1 cellular context compared by ENCODE assay signal in the genomic region with DNA sequence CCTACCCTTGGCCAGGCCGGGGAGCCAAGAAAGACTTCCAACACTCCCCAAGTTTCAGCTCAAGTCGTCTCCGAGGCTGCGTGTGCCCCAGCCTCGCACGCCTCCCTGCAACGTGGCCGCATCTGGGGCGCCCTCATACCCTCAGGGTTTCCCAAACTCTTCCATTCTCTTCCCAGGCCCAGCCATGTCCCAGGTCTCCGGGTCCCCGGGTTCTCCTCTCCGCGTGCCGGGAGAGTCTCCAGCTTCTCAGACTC.
A peak's percentile ranks its signal among the peaks of the same experiment; 100 is the strongest.
TF ChIP-seq lines count a peak whose summit lies in the region.

No MANE protein-coding gene starts in this region.

TF ChIP-seq in K562, 482 proteins besides CTCF, POLR2A, EP300 and RAD21 (continued from another document and continues in another):
- TF ChIP-seq, protein P1, sequence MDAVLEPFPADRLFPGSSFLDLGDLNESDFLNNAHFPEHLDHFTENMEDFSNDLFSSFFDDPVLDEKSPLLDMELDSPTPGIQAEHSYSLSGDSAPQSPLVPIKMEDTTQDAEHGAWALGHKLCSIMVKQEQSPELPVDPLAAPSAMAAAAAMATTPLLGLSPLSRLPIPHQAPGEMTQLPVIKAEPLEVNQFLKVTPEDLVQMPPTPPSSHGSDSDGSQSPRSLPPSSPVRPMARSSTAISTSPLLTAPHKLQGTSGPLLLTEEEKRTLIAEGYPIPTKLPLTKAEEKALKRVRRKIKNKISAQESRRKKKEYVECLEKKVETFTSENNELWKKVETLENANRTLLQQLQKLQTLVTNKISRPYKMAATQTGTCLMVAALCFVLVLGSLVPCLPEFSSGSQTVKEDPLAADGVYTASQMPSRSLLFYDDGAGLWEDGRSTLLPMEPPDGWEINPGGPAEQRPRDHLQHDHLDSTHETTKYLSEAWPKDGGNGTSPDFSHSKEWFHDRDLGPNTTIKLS (IDR thresholded peaks at IDR 0.05; ENCODE audit: borderline replicate concordance, low read depth) = peak; percentile 69; the same call in 1 of the 2 replicates
- TF ChIP-seq, protein P2, sequence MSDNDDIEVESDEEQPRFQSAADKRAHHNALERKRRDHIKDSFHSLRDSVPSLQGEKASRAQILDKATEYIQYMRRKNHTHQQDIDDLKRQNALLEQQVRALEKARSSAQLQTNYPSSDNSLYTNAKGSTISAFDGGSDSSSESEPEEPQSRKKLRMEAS (CRISPR knock-in tag; IDR thresholded peaks at IDR 0.05) = peak; percentile 56
- no peak for TF ChIP-seq HNRNPUL1 (IDR thresholded peaks at IDR 0.05; ENCODE audit: low read length)
- TF ChIP-seq ESRRA (IDR thresholded peaks at IDR 0.05; ENCODE audit: borderline replicate concordance, low read depth) = no peak
- TF ChIP-seq, protein P3, sequence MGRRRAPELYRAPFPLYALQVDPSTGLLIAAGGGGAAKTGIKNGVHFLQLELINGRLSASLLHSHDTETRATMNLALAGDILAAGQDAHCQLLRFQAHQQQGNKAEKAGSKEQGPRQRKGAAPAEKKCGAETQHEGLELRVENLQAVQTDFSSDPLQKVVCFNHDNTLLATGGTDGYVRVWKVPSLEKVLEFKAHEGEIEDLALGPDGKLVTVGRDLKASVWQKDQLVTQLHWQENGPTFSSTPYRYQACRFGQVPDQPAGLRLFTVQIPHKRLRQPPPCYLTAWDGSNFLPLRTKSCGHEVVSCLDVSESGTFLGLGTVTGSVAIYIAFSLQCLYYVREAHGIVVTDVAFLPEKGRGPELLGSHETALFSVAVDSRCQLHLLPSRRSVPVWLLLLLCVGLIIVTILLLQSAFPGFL (CRISPR knock-in tag; IDR thresholded peaks at IDR 0.05) = no peak
- no peak for TF ChIP-seq ZNF175 (CRISPR knock-in tag; IDR thresholded peaks at IDR 0.05; ENCODE audit: low read depth)
- TF ChIP-seq CHD1 (IDR thresholded peaks at IDR 0.05; ENCODE audit: low read length) = peak; percentile 12
- TF ChIP-seq MYC (IDR thresholded peaks at IDR 0.05; ENCODE audit: low read depth, low read length) = peak; percentile 67; the same call in 1 of the 2 replicates
- TF ChIP-seq MYC (CRISPR knock-in tag; IDR thresholded peaks at IDR 0.05; ENCODE audit: borderline replicate concordance, low read depth) = no peak
- peak; percentile 50; the same call in 1 of the 2 replicates for TF ChIP-seq FOXJ2 (tag; IDR thresholded peaks at IDR 0.05)
- TF ChIP-seq, protein P4, sequence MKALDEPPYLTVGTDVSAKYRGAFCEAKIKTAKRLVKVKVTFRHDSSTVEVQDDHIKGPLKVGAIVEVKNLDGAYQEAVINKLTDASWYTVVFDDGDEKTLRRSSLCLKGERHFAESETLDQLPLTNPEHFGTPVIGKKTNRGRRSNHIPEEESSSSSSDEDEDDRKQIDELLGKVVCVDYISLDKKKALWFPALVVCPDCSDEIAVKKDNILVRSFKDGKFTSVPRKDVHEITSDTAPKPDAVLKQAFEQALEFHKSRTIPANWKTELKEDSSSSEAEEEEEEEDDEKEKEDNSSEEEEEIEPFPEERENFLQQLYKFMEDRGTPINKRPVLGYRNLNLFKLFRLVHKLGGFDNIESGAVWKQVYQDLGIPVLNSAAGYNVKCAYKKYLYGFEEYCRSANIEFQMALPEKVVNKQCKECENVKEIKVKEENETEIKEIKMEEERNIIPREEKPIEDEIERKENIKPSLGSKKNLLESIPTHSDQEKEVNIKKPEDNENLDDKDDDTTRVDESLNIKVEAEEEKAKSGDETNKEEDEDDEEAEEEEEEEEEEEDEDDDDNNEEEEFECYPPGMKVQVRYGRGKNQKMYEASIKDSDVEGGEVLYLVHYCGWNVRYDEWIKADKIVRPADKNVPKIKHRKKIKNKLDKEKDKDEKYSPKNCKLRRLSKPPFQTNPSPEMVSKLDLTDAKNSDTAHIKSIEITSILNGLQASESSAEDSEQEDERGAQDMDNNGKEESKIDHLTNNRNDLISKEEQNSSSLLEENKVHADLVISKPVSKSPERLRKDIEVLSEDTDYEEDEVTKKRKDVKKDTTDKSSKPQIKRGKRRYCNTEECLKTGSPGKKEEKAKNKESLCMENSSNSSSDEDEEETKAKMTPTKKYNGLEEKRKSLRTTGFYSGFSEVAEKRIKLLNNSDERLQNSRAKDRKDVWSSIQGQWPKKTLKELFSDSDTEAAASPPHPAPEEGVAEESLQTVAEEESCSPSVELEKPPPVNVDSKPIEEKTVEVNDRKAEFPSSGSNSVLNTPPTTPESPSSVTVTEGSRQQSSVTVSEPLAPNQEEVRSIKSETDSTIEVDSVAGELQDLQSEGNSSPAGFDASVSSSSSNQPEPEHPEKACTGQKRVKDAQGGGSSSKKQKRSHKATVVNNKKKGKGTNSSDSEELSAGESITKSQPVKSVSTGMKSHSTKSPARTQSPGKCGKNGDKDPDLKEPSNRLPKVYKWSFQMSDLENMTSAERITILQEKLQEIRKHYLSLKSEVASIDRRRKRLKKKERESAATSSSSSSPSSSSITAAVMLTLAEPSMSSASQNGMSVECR (CRISPR knock-in tag; IDR thresholded peaks at IDR 0.05) = peak; percentile 50; the same call in 1 of the 2 replicates
- 0 out of 2 replicates have a peak, but pooled peaks have one; percentile 35 for TF ChIP-seq PML (IDR thresholded peaks at IDR 0.05; ENCODE audit: low read length)
- TF ChIP-seq, protein P5, sequence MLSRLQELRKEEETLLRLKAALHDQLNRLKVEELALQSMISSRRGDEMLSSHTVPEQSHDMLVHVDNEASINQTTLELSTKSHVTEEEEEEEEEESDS (CRISPR knock-in tag; IDR thresholded peaks at IDR 0.05) = no peak
- TF ChIP-seq, protein P6, sequence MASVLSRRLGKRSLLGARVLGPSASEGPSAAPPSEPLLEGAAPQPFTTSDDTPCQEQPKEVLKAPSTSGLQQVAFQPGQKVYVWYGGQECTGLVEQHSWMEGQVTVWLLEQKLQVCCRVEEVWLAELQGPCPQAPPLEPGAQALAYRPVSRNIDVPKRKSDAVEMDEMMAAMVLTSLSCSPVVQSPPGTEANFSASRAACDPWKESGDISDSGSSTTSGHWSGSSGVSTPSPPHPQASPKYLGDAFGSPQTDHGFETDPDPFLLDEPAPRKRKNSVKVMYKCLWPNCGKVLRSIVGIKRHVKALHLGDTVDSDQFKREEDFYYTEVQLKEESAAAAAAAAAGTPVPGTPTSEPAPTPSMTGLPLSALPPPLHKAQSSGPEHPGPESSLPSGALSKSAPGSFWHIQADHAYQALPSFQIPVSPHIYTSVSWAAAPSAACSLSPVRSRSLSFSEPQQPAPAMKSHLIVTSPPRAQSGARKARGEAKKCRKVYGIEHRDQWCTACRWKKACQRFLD (CRISPR knock-in tag; IDR thresholded peaks at IDR 0.05) = no peak
- TF ChIP-seq TCFL5 (CRISPR knock-in tag; conservative IDR thresholded peaks at IDR 0.05) = no peak
- no peak for TF ChIP-seq SOX6 (IDR thresholded peaks at IDR 0.05)
- TF ChIP-seq CTBP1 (IDR thresholded peaks at IDR 0.05; ENCODE audit: borderline replicate concordance) = no peak
- no peak for TF ChIP-seq ZNF79 (CRISPR knock-in tag; IDR thresholded peaks at IDR 0.05; ENCODE audit: low read depth)
- no peak for TF ChIP-seq MXI1 (IDR thresholded peaks at IDR 0.05; ENCODE audit: low read depth, low read length)
- TF ChIP-seq, protein P7, sequence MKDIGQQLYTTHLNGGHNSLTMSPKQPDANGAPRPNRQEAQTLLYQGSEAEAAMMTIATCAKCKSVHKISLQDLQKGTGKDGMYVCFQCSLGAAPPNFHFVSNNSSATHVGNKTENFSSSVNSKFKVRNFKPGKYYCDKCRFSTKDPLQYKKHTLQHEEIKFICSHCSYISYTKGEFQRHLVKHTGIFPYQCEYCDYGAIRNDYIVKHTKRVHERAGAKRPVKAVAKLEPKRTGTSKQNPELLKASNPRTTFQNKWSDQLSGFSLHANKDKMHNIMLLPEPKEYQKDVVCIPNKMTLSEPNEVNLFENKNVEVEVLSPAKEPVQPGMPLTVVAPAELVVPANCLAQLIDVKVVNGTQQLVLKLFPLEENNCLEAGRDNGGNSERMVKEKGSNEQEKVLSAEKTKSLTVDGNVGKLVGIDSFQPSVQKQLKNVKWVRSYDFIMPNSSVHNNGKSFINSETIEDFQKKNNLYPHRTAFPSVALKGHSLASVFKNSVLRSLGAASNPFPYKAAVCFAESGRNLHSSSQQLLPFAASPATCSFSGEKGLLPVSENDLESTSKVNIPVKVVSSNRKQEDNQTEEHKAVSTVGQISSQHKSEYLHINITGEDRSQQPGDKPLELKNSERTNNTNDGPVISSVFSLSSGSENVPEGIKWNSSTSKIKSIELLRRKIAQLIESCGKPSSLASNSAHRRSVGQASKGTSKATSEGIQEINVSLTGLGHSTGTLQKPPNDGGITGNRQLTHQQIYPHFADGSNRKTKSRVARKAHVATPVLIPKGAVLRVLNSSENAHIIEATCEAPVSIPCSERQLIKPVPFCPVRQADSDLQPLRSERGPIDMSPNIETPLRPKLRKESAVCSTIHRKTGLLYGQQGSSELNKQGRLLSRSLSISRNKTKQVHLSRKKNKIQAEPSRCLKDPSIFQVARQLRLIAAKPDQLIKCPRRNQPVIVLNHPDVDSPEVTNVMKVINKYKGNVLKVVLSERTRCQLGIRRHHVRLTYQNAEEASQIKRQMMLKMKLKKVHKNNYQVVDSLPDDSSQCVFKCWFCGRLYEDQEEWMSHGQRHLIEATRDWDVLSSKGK (CRISPR knock-in tag; IDR thresholded peaks at IDR 0.05) = no peak
- TF ChIP-seq, protein P8, sequence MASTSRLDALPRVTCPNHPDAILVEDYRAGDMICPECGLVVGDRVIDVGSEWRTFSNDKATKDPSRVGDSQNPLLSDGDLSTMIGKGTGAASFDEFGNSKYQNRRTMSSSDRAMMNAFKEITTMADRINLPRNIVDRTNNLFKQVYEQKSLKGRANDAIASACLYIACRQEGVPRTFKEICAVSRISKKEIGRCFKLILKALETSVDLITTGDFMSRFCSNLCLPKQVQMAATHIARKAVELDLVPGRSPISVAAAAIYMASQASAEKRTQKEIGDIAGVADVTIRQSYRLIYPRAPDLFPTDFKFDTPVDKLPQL (IDR thresholded peaks at IDR 0.05; ENCODE audit: extremely low read depth, insufficient read length) = peak; percentile 7
- TF ChIP-seq, protein P9, sequence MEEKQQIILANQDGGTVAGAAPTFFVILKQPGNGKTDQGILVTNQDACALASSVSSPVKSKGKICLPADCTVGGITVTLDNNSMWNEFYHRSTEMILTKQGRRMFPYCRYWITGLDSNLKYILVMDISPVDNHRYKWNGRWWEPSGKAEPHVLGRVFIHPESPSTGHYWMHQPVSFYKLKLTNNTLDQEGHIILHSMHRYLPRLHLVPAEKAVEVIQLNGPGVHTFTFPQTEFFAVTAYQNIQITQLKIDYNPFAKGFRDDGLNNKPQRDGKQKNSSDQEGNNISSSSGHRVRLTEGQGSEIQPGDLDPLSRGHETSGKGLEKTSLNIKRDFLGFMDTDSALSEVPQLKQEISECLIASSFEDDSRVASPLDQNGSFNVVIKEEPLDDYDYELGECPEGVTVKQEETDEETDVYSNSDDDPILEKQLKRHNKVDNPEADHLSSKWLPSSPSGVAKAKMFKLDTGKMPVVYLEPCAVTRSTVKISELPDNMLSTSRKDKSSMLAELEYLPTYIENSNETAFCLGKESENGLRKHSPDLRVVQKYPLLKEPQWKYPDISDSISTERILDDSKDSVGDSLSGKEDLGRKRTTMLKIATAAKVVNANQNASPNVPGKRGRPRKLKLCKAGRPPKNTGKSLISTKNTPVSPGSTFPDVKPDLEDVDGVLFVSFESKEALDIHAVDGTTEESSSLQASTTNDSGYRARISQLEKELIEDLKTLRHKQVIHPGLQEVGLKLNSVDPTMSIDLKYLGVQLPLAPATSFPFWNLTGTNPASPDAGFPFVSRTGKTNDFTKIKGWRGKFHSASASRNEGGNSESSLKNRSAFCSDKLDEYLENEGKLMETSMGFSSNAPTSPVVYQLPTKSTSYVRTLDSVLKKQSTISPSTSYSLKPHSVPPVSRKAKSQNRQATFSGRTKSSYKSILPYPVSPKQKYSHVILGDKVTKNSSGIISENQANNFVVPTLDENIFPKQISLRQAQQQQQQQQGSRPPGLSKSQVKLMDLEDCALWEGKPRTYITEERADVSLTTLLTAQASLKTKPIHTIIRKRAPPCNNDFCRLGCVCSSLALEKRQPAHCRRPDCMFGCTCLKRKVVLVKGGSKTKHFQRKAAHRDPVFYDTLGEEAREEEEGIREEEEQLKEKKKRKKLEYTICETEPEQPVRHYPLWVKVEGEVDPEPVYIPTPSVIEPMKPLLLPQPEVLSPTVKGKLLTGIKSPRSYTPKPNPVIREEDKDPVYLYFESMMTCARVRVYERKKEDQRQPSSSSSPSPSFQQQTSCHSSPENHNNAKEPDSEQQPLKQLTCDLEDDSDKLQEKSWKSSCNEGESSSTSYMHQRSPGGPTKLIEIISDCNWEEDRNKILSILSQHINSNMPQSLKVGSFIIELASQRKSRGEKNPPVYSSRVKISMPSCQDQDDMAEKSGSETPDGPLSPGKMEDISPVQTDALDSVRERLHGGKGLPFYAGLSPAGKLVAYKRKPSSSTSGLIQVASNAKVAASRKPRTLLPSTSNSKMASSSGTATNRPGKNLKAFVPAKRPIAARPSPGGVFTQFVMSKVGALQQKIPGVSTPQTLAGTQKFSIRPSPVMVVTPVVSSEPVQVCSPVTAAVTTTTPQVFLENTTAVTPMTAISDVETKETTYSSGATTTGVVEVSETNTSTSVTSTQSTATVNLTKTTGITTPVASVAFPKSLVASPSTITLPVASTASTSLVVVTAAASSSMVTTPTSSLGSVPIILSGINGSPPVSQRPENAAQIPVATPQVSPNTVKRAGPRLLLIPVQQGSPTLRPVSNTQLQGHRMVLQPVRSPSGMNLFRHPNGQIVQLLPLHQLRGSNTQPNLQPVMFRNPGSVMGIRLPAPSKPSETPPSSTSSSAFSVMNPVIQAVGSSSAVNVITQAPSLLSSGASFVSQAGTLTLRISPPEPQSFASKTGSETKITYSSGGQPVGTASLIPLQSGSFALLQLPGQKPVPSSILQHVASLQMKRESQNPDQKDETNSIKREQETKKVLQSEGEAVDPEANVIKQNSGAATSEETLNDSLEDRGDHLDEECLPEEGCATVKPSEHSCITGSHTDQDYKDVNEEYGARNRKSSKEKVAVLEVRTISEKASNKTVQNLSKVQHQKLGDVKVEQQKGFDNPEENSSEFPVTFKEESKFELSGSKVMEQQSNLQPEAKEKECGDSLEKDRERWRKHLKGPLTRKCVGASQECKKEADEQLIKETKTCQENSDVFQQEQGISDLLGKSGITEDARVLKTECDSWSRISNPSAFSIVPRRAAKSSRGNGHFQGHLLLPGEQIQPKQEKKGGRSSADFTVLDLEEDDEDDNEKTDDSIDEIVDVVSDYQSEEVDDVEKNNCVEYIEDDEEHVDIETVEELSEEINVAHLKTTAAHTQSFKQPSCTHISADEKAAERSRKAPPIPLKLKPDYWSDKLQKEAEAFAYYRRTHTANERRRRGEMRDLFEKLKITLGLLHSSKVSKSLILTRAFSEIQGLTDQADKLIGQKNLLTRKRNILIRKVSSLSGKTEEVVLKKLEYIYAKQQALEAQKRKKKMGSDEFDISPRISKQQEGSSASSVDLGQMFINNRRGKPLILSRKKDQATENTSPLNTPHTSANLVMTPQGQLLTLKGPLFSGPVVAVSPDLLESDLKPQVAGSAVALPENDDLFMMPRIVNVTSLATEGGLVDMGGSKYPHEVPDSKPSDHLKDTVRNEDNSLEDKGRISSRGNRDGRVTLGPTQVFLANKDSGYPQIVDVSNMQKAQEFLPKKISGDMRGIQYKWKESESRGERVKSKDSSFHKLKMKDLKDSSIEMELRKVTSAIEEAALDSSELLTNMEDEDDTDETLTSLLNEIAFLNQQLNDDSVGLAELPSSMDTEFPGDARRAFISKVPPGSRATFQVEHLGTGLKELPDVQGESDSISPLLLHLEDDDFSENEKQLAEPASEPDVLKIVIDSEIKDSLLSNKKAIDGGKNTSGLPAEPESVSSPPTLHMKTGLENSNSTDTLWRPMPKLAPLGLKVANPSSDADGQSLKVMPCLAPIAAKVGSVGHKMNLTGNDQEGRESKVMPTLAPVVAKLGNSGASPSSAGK (IDR thresholded peaks at IDR 0.05) = peak; percentile 73
- TF ChIP-seq HDAC1 (IDR thresholded peaks at IDR 0.05) = 0 out of 4 replicates have a peak, but pooled peaks of 1 of the 2 experiments have one; percentile 7
- no peak for TF ChIP-seq ZNF253 (CRISPR knock-in tag; conservative IDR thresholded peaks at IDR 0.05)
- TF ChIP-seq ERF (CRISPR knock-in tag; IDR thresholded peaks at IDR 0.05) = no peak
- TF ChIP-seq ZBTB7A (IDR thresholded peaks at IDR 0.05; ENCODE audit: borderline replicate concordance, control insufficient read depth, low read depth, low read length) = peak; percentile 66; the same call in 1 of the 2 replicates
